8 cellular contexts compared by ENCODE assay signal in the genomic region with DNA sequence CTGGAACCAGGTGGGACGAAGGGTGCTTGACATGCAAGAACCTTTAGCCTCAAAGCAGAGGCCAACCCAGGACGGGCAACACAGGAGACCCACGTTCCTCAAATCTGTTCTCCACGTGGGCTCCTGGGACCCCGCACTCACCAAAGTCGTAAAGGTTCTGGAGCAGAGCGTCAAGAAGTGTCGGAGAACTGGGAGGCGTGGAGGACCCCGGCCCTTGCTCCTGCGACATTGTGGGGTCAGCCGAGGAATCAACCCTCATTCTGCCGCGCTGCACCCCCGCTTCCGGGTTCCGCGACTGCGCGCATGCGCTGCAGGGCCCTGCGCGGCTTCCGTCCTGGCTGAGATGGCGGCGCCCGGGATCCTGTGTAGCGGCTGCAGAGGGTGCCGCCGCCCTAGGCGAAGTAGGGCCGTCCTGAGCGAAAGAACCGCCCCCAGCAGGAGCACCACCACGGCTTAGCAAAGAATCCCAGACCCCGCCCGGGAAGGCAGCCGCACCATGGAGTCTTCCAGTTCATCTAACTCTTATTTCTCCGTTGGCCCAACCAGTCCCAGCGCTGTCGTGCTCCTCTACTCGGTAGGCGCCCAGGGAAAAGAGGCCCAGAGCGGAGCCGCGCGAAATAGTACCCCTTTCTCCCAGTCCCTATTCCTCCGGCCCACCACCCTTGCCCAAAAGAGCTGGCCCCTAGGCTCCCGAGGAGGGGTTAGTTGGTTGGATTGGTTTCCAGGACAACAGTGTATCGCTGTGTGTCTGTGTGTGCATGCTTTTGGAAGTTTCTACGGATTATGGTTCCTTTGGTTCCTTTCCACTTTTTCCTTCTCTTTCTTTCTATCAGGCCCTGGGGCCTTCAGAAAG. TPM values are rescaled to one million over a fixed set of nuclear protein-coding genes. Genes with fewer than 3 reads are reported as not detected.
DNase-seq lines count a peak whose midpoint lies in the region; ATAC-seq and TF ChIP-seq lines count a peak whose summit lies in the region.

A gene (plus strand): TSS at position 330 of the 853 bp plus-strand sequence. CDS start 167 bp downstream, at position 497.

- H3K4me3 Mint-ChIP-seq in Calu3 (ENCODE audit: low read depth, unreplicated experiment): peak within 1 kb of the TSS; percentile 94

- intact Hi-C loops in Calu3 (cut with micrococcal nuclease; ENCODE audit: unreplicated experiment): loop anchor here (5.0 kb wide), 1 partner anchor 361 kb away; no protein-coding TSS in a partner anchor
- intact Hi-C loops in mucosa of descending colon (cut with DNase I, micrococcal nuclease): no loop called here

- peaks cover 41% of the 10 kb centered on the region for H3K36me3 Mint-ChIP-seq in Calu3 (ENCODE audit: insufficient read depth, unreplicated experiment)

- peak within 1 kb of the TSS; percentile 88 for H3K4me3 ChIP-seq in HUES48 (ENCODE audit: low read depth, low read length)
- H3K4me3 ChIP-seq in epithelial cell of esophagus (ENCODE audit: low read length): peak within 1 kb of the TSS; percentile 99
- H3K4me3 ChIP-seq in mucosa of descending colon: peak within 1 kb of the TSS; percentile 69

- ATAC-seq in GM21381 (IDR thresholded peaks at IDR 0.05; ENCODE audit: unreplicated experiment) (peak; percentile 90), mucosa of descending colon (peak; percentile 97)

- CTCF ChIA-PET in Calu3 (lab: Charles Lee): interaction anchor here (1.1 kb wide), 1 partner anchor 94 kb away, joined by 3 read pairs; no protein-coding TSS in a partner anchor

- peaks cover 46% of the 10 kb centered on the region for H3K4me1 Mint-ChIP-seq in Calu3 (ENCODE audit: low read depth, unreplicated experiment)

- H3K27ac ChIP-seq in HUES48 (ENCODE audit: low read depth, low read length): peak within 1 kb of the TSS; percentile 65

- H3K4me1 ChIP-seq in HUES48 (ENCODE audit: control insufficient read depth, insufficient read depth, low read length) (peaks cover 5% of the 10 kb centered on the region), mucosa of descending colon (ENCODE audit: low read depth) (peaks cover 38% of the 10 kb centered on the region)

- peak; percentile 94 for DNase-seq in Calu3
- DNase-seq in OCI-M1 (lab: John Stamatoyannopoulos, UW): peak; percentile 92
- peak; percentile 90 for DNase-seq in activated T-cell treated with anti-CD3 and anti-CD28 coated beads for 24 hours (ENCODE audit: low read depth)
- peak; percentile 89 for DNase-seq in epithelial cell of esophagus (ENCODE audit: low read depth)
- DNase-seq in mucosa of descending colon: peak; percentile 90 to 94 (median 92)
- peak; percentile 72 to 83 for DNase-seq in stimulated activated CD8-positive, alpha-beta memory T cell treated with anti-CD3 and anti-CD28 coated beads, Interleukin-4, amount 100 ng/mL, for 1 hour (ENCODE audit: low read depth in 2 of 2, low spot score in 1 of 2)

- no peaks in the 10 kb centered on the region for H3K27me3 ChIP-seq in HUES48 (ENCODE audit: control insufficient read depth, insufficient read depth, low read length)

- H3K27ac Mint-ChIP-seq in Calu3 (ENCODE audit: unreplicated experiment): peak within 1 kb of the TSS; percentile 87

- H3K9ac ChIP-seq in HUES48 (ENCODE audit: low read depth, low read length): peak within 1 kb of the TSS; percentile 71

- no TSS peak for BruUV-seq in Calu3 (replicated peaks; lab: Mats Ljungman, UMichigan)

- H3K9me3 Mint-ChIP-seq in Calu3 (ENCODE audit: low read depth, unreplicated experiment): peaks cover 7% of the 10 kb centered on the region

- H3K27me3 Mint-ChIP-seq in Calu3 (ENCODE audit: unreplicated experiment): no peaks in the 10 kb centered on the region

- TF ChIP-seq CTCF in Calu3 (IDR thresholded peaks at IDR 0.05; ENCODE audit: unreplicated experiment) (no peak), epithelial cell of esophagus (IDR thresholded peaks at IDR 0.05; ENCODE audit: insufficient read depth, low read depth, low read length, missing control alignments) (no peak), mucosa of descending colon (IDR thresholded peaks at IDR 0.05) (no peak)

- H3K9me3 ChIP-seq in HUES48 (ENCODE audit: control insufficient read depth, insufficient read depth, low read length) (no peaks in the 10 kb centered on the region), mucosa of descending colon (no peaks in the 10 kb centered on the region)

- H3K36me3 ChIP-seq in HUES48 (ENCODE audit: control insufficient read depth, insufficient read depth, low read length): peaks cover 19% of the 10 kb centered on the region
- no peaks in the 10 kb centered on the region for H3K36me3 ChIP-seq in mucosa of descending colon (ENCODE audit: low read depth)

RNA-seq across cellular contexts. Expression of the gene that starts here (rescaled TPM):
- total RNA-seq in Calu3 (2022) (44.5 and 52.7 TPM in 2 replicates), mucosa of descending colon (10 to 100 TPM; 31.7 to 45.8 (median 32.7) TPM)

Comparison
In these comparisons a context has a peak if more than half of its experiments do, and no peak if none do; other contexts are left out.
1. Peak in every context shown above with its lines: DNase-seq, ATAC-seq, H3K4me3 ChIP-seq and H3K27ac ChIP-seq.